28 cellular contexts compared by ENCODE assay signal in genomic region chr13:79543883-79544282, GRCh38.
"Had no signal": no experiment of that assay in that cellular context is flagged by ENCODE, and none has a peak within 500 bp of the region (broad histone marks: within the 10 kb centered on the region; RNA-seq: fewer than 3 reads in every experiment).

No MANE protein-coding gene starts in this region.

- H3K36me3 ChIP-seq: MG63, SJCRH30 had no signal

- H3K36me3 Mint-ChIP-seq: activated naive CD4-positive, alpha-beta T cell treated with anti-CD3 and anti-CD28 coated beads, Interleukin-2, amount 10 ng/mL, durations not matched to agents 7 days and 5 days had no signal

- H3K4me1 Mint-ChIP-seq: activated B cell treated with CpG ODN at 0.5 μM for 24 hours; activated naive CD8-positive, alpha-beta T cell treated with anti-CD3 and anti-CD28 coated beads for 36 hours; activated T-helper 17 cell treated with anti-CD3 and anti-CD28 coated beads, Interleukin-2, amount 50 U/mL, for 72 hours had no signal

- H3K27ac Mint-ChIP-seq: activated B cell treated with CpG ODN at 0.5 μM for 24 hours; activated CD4-positive, alpha-beta T cell treated with anti-CD3 and anti-CD28 coated beads, Interleukin-2, amount 10 ng/mL, durations not matched to agents 24 days and 14 days; activated CD8-positive, alpha-beta memory T cell treated with anti-CD3 and anti-CD28 coated beads, Interleukin-2, amount 10 ng/mL, durations not matched to agents 7 days and 5 days; activated naive CD4-positive, alpha-beta T cell treated with anti-CD3 and anti-CD28 coated beads, Interleukin-2, amount 10 ng/mL, durations not matched to agents 7 days and 5 days; activated naive CD8-positive, alpha-beta T cell treated with anti-CD3 and anti-CD28 coated beads for 36 hours; activated T-helper 17 cell treated with anti-CD3 and anti-CD28 coated beads, Interleukin-2, amount 50 U/mL, for 72 hours; T-helper 1 cell treated with Interleukin-12 subunit alpha and Interleukin-12 subunit beta and Interleukin-4 antibody, amounts not matched to agents 30 μg/mL and 1 μg/mL, for 36 hours had no signal

- H3K4me3 Mint-ChIP-seq: activated B cell treated with CpG ODN at 0.5 μM for 24 hours; activated CD4-positive, alpha-beta T cell treated with anti-CD3 and anti-CD28 coated beads, Interleukin-2, amount 10 ng/mL, durations not matched to agents 24 days and 14 days; activated CD8-positive, alpha-beta memory T cell treated with anti-CD3 and anti-CD28 coated beads, Interleukin-2, amount 10 ng/mL, durations not matched to agents 7 days and 5 days; activated naive CD4-positive, alpha-beta T cell treated with anti-CD3 and anti-CD28 coated beads, Interleukin-2, amount 10 ng/mL, durations not matched to agents 7 days and 5 days; activated naive CD8-positive, alpha-beta T cell treated with anti-CD3 and anti-CD28 coated beads for 36 hours; activated T-cell treated with anti-CD3 and anti-CD28 coated beads, Interleukin-2, amount 50 U/mL, for 4 hours; activated T-helper 17 cell treated with anti-CD3 and anti-CD28 coated beads, Interleukin-2, amount 50 U/mL, for 72 hours; T-helper 1 cell treated with Interleukin-12 subunit alpha and Interleukin-12 subunit beta and Interleukin-4 antibody, amounts not matched to agents 30 μg/mL and 1 μg/mL, for 36 hours had no signal

- H3K4me3 ChIP-seq: MG63, Peyer's patch, SJCRH30 had no signal

- H3K9me3 ChIP-seq: MG63, Peyer's patch, SJCRH30 had no signal

- H3K27me3 ChIP-seq: brain microvascular endothelial cell, MG63, Peyer's patch, SJCRH30 had no signal

- ATAC-seq: activated CD8-positive, alpha-beta memory T cell treated with anti-CD3 and anti-CD28 coated beads, Interleukin-2, amount 10 ng/mL, durations not matched to agents 7 days and 5 days; activated T-cell treated with anti-CD3 and anti-CD28 coated beads, Interleukin-2, amount 50 U/mL, for 4 hours; activated T-helper 17 cell treated with anti-CD3 and anti-CD28 coated beads, Interleukin-2, amount 50 U/mL, for 72 hours had no signal

- H3K4me1 ChIP-seq: Peyer's patch had no signal

- H3K9me3 Mint-ChIP-seq: activated B cell treated with CpG ODN at 0.5 μM for 24 hours; activated CD4-positive, alpha-beta T cell treated with anti-CD3 and anti-CD28 coated beads, Interleukin-2, amount 10 ng/mL, durations not matched to agents 24 days and 14 days; activated naive CD4-positive, alpha-beta T cell treated with anti-CD3 and anti-CD28 coated beads, Interleukin-2, amount 10 ng/mL, durations not matched to agents 7 days and 5 days; activated naive CD8-positive, alpha-beta T cell treated with anti-CD3 and anti-CD28 coated beads for 36 hours; activated T-cell treated with anti-CD3 and anti-CD28 coated beads, Interleukin-2, amount 50 U/mL, for 4 hours; activated T-helper 17 cell treated with anti-CD3 and anti-CD28 coated beads, Interleukin-2, amount 50 U/mL, for 72 hours; T-helper 1 cell treated with Interleukin-12 subunit alpha and Interleukin-12 subunit beta and Interleukin-4 antibody, amounts not matched to agents 30 μg/mL and 1 μg/mL, for 36 hours had no signal

- H3K9ac ChIP-seq: KMS-11 had no signal

- H3K27ac ChIP-seq: brain microvascular endothelial cell, KMS-11, Peyer's patch, RWPE1, SJCRH30 had no signal

- H3K27me3 Mint-ChIP-seq: activated B cell treated with CpG ODN at 0.5 μM for 24 hours; activated CD4-positive, alpha-beta T cell treated with anti-CD3 and anti-CD28 coated beads, Interleukin-2, amount 10 ng/mL, durations not matched to agents 24 days and 14 days; activated CD8-positive, alpha-beta memory T cell treated with anti-CD3 and anti-CD28 coated beads, Interleukin-2, amount 10 ng/mL, durations not matched to agents 7 days and 5 days; activated naive CD4-positive, alpha-beta T cell treated with anti-CD3 and anti-CD28 coated beads, Interleukin-2, amount 10 ng/mL, durations not matched to agents 7 days and 5 days; activated naive CD8-positive, alpha-beta T cell treated with anti-CD3 and anti-CD28 coated beads for 36 hours; activated T-helper 17 cell treated with anti-CD3 and anti-CD28 coated beads, Interleukin-2, amount 50 U/mL, for 72 hours had no signal

- DNase-seq: activated B cell treated with CpG ODN at 0.5 μM for 24 hours; activated CD4-positive, alpha-beta T cell treated with anti-CD3 and anti-CD28 coated beads for 1 hour; activated CD4-positive, alpha-beta T cell treated with anti-CD3 and anti-CD28 coated beads, Interleukin-2, amount 10 ng/mL, durations not matched to agents 24 days and 14 days; activated CD4-positive, alpha-beta T cell treated with anti-CD3 and anti-CD28 coated beads, Interleukin-2, amount 50 U/mL, for 48 hours; activated CD8-positive, alpha-beta memory T cell treated with anti-CD3 and anti-CD28 coated beads, Interleukin-2, amount 10 ng/mL, durations not matched to agents 7 days and 5 days; activated gamma-delta T cell; activated naive CD4-positive, alpha-beta T cell treated with anti-CD3 and anti-CD28 coated beads, Interleukin-2, amount 10 ng/mL, durations not matched to agents 7 days and 5 days; activated naive CD8-positive, alpha-beta T cell treated with anti-CD3 and anti-CD28 coated beads for 36 hours; activated T-cell treated with anti-CD3 and anti-CD28 coated beads, Interleukin-2, amount 50 U/mL, for 4 hours; brain microvascular endothelial cell; caudate nucleus; MG63; MV-4-11; NCI-H1092 treated with DMSO at 0.1 percent for 48 hours; NCI-H1417 treated with DMSO at 0.1 percent for 48 hours; NCI-H1694; NCI-H2029; NCI-H2107; NCI-H345; NCI-H510A; NCI-H69; Peyer's patch; Right ventricle myocardium superior; SJCRH30 had no signal
